In the genomic region with DNA sequence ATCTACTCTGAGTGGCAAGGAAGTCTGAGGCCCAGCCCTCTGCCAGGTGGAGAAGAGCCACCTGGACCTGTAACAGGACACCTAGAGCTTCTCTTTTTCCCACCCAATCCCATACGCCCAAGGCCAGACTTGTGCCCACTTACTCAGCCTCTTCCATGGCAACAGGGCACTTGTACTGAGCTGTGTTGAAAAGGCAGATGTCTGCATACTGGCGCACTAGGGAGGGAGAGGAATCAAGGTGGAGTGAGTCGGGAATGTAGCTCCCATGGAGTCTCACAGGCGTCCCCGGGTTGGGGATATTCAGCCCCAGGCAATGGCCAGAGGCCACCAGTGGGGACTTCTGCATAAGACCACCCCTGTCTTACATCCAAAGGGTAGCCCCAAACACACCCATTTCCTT, we compare ENCODE assay signal across 11 cellular contexts. TPM values are rescaled to one million over a fixed set of nuclear protein-coding genes. Genes with fewer than 3 reads are reported as not detected.
DNase-seq lines count a peak whose midpoint lies in the region; ATAC-seq lines count a peak whose summit lies in the region.
"Had no signal": no experiment of that assay in that cellular context is flagged by ENCODE, and none has a peak within 500 bp of the region (broad histone marks: within the 10 kb centered on the region; RNA-seq: fewer than 3 reads in every experiment).

No MANE protein-coding gene starts in this region.

- peaks cover 30% of the 10 kb centered on the region for H3K36me3 Mint-ChIP-seq in T-helper 1 cell treated with Interleukin-12 subunit alpha and Interleukin-12 subunit beta and Interleukin-4 antibody, amounts not matched to agents 30 μg/mL and 1 μg/mL, for 36 hours (ENCODE audit: low read depth)
- H3K36me3 Mint-ChIP-seq in activated naive CD8-positive, alpha-beta T cell, result peaks cover 10% of the 10 kb centered on the region

- DNase-seq in T-helper 1 cell (no peak), NCI-H2107 (lab: John Stamatoyannopoulos, UW) (peak; percentile 83), sciatic nerve (ENCODE audit: low spot score) (peak; percentile 25), NCI-H82 treated with DMSO at 0.1 percent for 48 hours (lab: John Stamatoyannopoulos, UW; ENCODE audit: unreplicated experiment) (no peak), C1 segment of cervical spinal cord (lab: John Stamatoyannopoulos, UW) (no peak)
- DNase-seq: erythroblast had no signal

- intact Hi-C loops in sciatic nerve (cut with DNase I), result no loop called here

- H3K4me1 Mint-ChIP-seq in T-helper 1 cell treated with Interleukin-12 subunit alpha and Interleukin-12 subunit beta and Interleukin-4 antibody, amounts not matched to agents 30 μg/mL and 1 μg/mL, for 36 hours (ENCODE audit: low read depth), result peaks cover 42% of the 10 kb centered on the region
- peaks cover 62% of the 10 kb centered on the region for H3K4me1 Mint-ChIP-seq in activated naive CD8-positive, alpha-beta T cell (ENCODE audit: low read depth)

- peak overlapping the region; percentile 99 for H3K27ac Mint-ChIP-seq in T-helper 1 cell treated with Interleukin-12 subunit alpha and Interleukin-12 subunit beta and Interleukin-4 antibody, amounts not matched to agents 30 μg/mL and 1 μg/mL, for 36 hours
- peak overlapping the region; percentile 99 for H3K27ac Mint-ChIP-seq in activated naive CD8-positive, alpha-beta T cell

- H3K9me3 Mint-ChIP-seq in T-helper 1 cell treated with Interleukin-12 subunit alpha and Interleukin-12 subunit beta and Interleukin-4 antibody, amounts not matched to agents 30 μg/mL and 1 μg/mL, for 36 hours, result no peaks in the 10 kb centered on the region
- no peaks in the 10 kb centered on the region for H3K9me3 Mint-ChIP-seq in activated naive CD8-positive, alpha-beta T cell (ENCODE audit: low read depth)

- H3K4me3 Mint-ChIP-seq in T-helper 1 cell treated with Interleukin-12 subunit alpha and Interleukin-12 subunit beta and Interleukin-4 antibody, amounts not matched to agents 30 μg/mL and 1 μg/mL, for 36 hours, result peak overlapping the region; percentile 57
- H3K4me3 Mint-ChIP-seq in activated naive CD8-positive, alpha-beta T cell, result peak overlapping the region; percentile 30

- H3K27me3 Mint-ChIP-seq in T-helper 1 cell treated with Interleukin-12 subunit alpha and Interleukin-12 subunit beta and Interleukin-4 antibody, amounts not matched to agents 30 μg/mL and 1 μg/mL, for 36 hours (ENCODE audit: low read depth), result no peaks in the 10 kb centered on the region
- H3K27me3 Mint-ChIP-seq in activated naive CD8-positive, alpha-beta T cell, result no peaks in the 10 kb centered on the region

- ATAC-seq in sciatic nerve (no peak), HG03432 (IDR thresholded peaks at IDR 0.05; ENCODE audit: unreplicated experiment) (no peak)

RNA-seq across cellular contexts. Expression of a gene that starts 36.1 kb away (rescaled TPM):
- total RNA-seq in sciatic nerve, result 0.31 TPM
- total RNA-seq: A172, MCF 10A had no signal

Comparison
In these comparisons a context has a peak if more than half of its experiments do, and no peak if none do; other contexts are left out.
1. DNase-seq: peak in NCI-H2107 (single experiment) and sciatic nerve (single experiment); none in T-helper 1 cell (0 of 5), NCI-H82 treated with DMSO at 0.1 percent for 48 hours (single experiment) and C1 segment of cervical spinal cord (0 of 14).